Comparison of ENCODE assay signal across 26 cellular contexts in genomic region chrX:440636-441035, GRCh38.
"Had no signal": no experiment of that assay in that cellular context is flagged by ENCODE, and none has a peak within 500 bp of the region (broad histone marks: within the 10 kb centered on the region; RNA-seq: fewer than 3 reads in every experiment).

No MANE protein-coding gene starts in this region.

- H3K9me3 Mint-ChIP-seq: activated T-cell treated with anti-CD3 and anti-CD28 coated beads, Interleukin-2, amount 50 U/mL, for 4 hours had no signal

- H3K36me3 Mint-ChIP-seq: activated CD4-positive, alpha-beta memory T cell treated with anti-CD3 and anti-CD28 coated beads for 36 hours; activated naive CD8-positive, alpha-beta T cell; brain had no signal

- H3K4me3 Mint-ChIP-seq: activated B cell treated with CpG ODN at 0.5 μM for 24 hours; activated CD4-positive, alpha-beta memory T cell treated with anti-CD3 and anti-CD28 coated beads for 36 hours; activated CD4-positive, alpha-beta T cell treated with anti-CD3 and anti-CD28 coated beads, Interleukin-2, amount 10 ng/mL, durations not matched to agents 7 days and 5 days; activated naive CD4-positive, alpha-beta T cell treated with anti-CD3 and anti-CD28 coated beads for 36 hours; activated naive CD8-positive, alpha-beta T cell; activated T-cell treated with anti-CD3 and anti-CD28 coated beads, Interleukin-2, amount 50 U/mL, for 4 hours; activated T-helper 17 cell treated with anti-CD3 and anti-CD28 coated beads, Interleukin-2, amount 50 U/mL, for 72 hours; T-helper 17 cell had no signal

- H3K27me3 Mint-ChIP-seq: activated B cell treated with CpG ODN at 0.5 μM for 24 hours; activated CD4-positive, alpha-beta memory T cell treated with anti-CD3 and anti-CD28 coated beads for 36 hours; activated CD4-positive, alpha-beta T cell treated with anti-CD3 and anti-CD28 coated beads, Interleukin-2, amount 10 ng/mL, durations not matched to agents 7 days and 5 days; activated naive CD8-positive, alpha-beta T cell; activated T-helper 17 cell treated with anti-CD3 and anti-CD28 coated beads, Interleukin-2, amount 50 U/mL, for 72 hours; T-helper 17 cell had no signal

- H3K27ac Mint-ChIP-seq: activated B cell treated with CpG ODN at 0.5 μM for 24 hours; activated CD4-positive, alpha-beta memory T cell treated with anti-CD3 and anti-CD28 coated beads for 36 hours; activated CD4-positive, alpha-beta T cell treated with anti-CD3 and anti-CD28 coated beads, Interleukin-2, amount 10 ng/mL, durations not matched to agents 7 days and 5 days; activated naive CD4-positive, alpha-beta T cell treated with anti-CD3 and anti-CD28 coated beads for 36 hours; activated naive CD8-positive, alpha-beta T cell; activated T-helper 17 cell treated with anti-CD3 and anti-CD28 coated beads, Interleukin-2, amount 50 U/mL, for 72 hours; T-helper 17 cell had no signal

- ATAC-seq: activated T-cell treated with anti-CD3 and anti-CD28 coated beads, Interleukin-2, amount 50 U/mL, for 4 hours; activated T-helper 17 cell treated with anti-CD3 and anti-CD28 coated beads, Interleukin-2, amount 50 U/mL, for 72 hours; K562; T-helper 17 cell had no signal

- DNase-seq: activated B cell treated with CpG ODN at 0.5 μM for 24 hours; activated CD4-positive, alpha-beta memory T cell treated with anti-CD3 and anti-CD28 coated beads for 36 hours; activated CD4-positive, alpha-beta T cell treated with anti-CD3 and anti-CD28 coated beads for 1 hour; activated CD4-positive, alpha-beta T cell treated with anti-CD3 and anti-CD28 coated beads, Interleukin-2, amount 10 ng/mL, durations not matched to agents 7 days and 5 days; activated CD8-positive, alpha-beta memory T cell treated with anti-CD3 and anti-CD28 coated beads for 24 hours; activated gamma-delta T cell; activated naive CD4-positive, alpha-beta T cell treated with anti-CD3 and anti-CD28 coated beads for 36 hours; activated T-cell treated with anti-CD3 and anti-CD28 coated beads, Interleukin-2, amount 50 U/mL, for 4 hours; amygdala; Karpas-422; MM.1S; NCI-H1105 treated with DMSO at 0.1 percent for 48 hours; NCI-H1436 treated with DMSO at 0.1 percent for 48 hours; NCI-H187; NCI-H2081; NCI-H446; NCI-H524; PC-9; SHP77 treated with DMSO at 0.1 percent for 48 hours; T-helper 17 cell; T-helper 9 cell had no signal

- H3K27ac ChIP-seq: PC-9 had no signal

- H3K4me1 Mint-ChIP-seq: T-helper 17 cell had no signal

- H3K4me3 ChIP-seq: K562, PC-9 had no signal

- FAIRE-seq: astrocyte, K562 had no signal
